Comparison of ENCODE assay signal across 29 cellular contexts in genomic region chr17:76513306-76513692, GRCh38. TPM values are rescaled to one million over a fixed set of nuclear protein-coding genes. Genes with fewer than 3 reads are reported as not detected.
DNase-seq lines count a peak whose midpoint lies in the region; ATAC-seq, FAIRE-seq and TF ChIP-seq lines count a peak whose summit lies in the region.
"Had no signal": no experiment of that assay in that cellular context is flagged by ENCODE, and none has a peak within 500 bp of the region (broad histone marks: within the 10 kb centered on the region; RNA-seq: fewer than 3 reads in every experiment).

No MANE protein-coding gene starts in this region.

- no peaks in the 10 kb centered on the region for H3K9me3 ChIP-seq in K562 (replicated peaks; ENCODE audit: control insufficient read depth, insufficient read depth, low read depth, low read length)
- H3K9me3 ChIP-seq: colonic mucosa, psoas muscle, tibial nerve had no signal

- intact Hi-C loops in activated naive CD4-positive, alpha-beta T cell treated with anti-CD3 and anti-CD28 coated beads for 36 hours (cut with micrococcal nuclease) = loop anchor here (10.0 kb wide), 1 partner anchor 728 kb away; the partner anchor contains the start of gene UNK
- intact Hi-C loops in K562 (cut with micrococcal nuclease) = no loop called here
- intact Hi-C loops in posterior cingulate gyrus (cut with DNase I) = no loop called here

- H3K4me1 ChIP-seq in K562 (replicated peaks in 1 of 2; ENCODE audit: control insufficient read depth in 2 of 2, insufficient read depth in 2 of 2, low read length in 2 of 2) = peaks cover 15 to 18% of the 10 kb centered on the region in 2 experiments; a peak in 4 of 5 replicates
- H3K4me1 ChIP-seq: colonic mucosa, neural progenitor cell had no signal

- H3K9me1 ChIP-seq in K562 (ENCODE audit: control insufficient read depth, insufficient read depth, low read length) = no peaks in the 10 kb centered on the region

- no peaks in the 10 kb centered on the region for H3K79me2 ChIP-seq in K562 (ENCODE audit: control insufficient read depth, insufficient read depth, low read length)

- 39% methylated on average over 5 of the region's 6 CpGs for WGBS in K562 (ENCODE audit: insufficient coverage, low coverage, missing lambda C conversion rate)

- ATAC-seq in K562 = peak; percentile 18; the same call in 1 of the 3 replicates
- ATAC-seq in stimulated activated effector memory CD8-positive, alpha-beta T cell treated with anti-CD3 and anti-CD28 coated beads, Interleukin-12 subunit alpha, Interleukin-12 subunit beta, amount 100 ng/mL, for 72 hours = no peak
- no peak for ATAC-seq in omental fat pad (ENCODE audit: low FRiP score)
- no peak for ATAC-seq in HG03045 (IDR thresholded peaks at IDR 0.05; ENCODE audit: unreplicated experiment)
- ATAC-seq: activated CD4-positive, CD25-positive, alpha-beta regulatory T cell treated with anti-CD3 and anti-CD28 coated beads, Interleukin-2, amount 50 U/mL, for 24 hours; left cardiac atrium; psoas muscle had no signal

- CTCF ChIA-PET in activated naive CD4-positive, alpha-beta T cell treated with anti-CD3 and anti-CD28 coated beads for 36 hours (lab: Charles Lee) = interaction anchor here (1.3 kb wide), 1 partner anchor 128 kb away, joined by 3 read pairs; no protein-coding TSS in a partner anchor
- CTCF ChIA-PET in K562 (lab: Yijun Ruan, JAX; ENCODE audit: low intra/inter-chr PET ratio) = no interaction called here

- no peaks in the 10 kb centered on the region for H3K27me3 ChIP-seq in K562 (ENCODE audit: control insufficient read depth in 2 of 2, insufficient read depth in 2 of 2, low read length in 2 of 2)
- H3K27me3 ChIP-seq: colonic mucosa, tibial nerve had no signal

- no peaks in the 10 kb centered on the region for H3K36me3 Mint-ChIP-seq in activated naive CD4-positive, alpha-beta T cell treated with anti-CD3 and anti-CD28 coated beads for 36 hours (ENCODE audit: low read depth)
- H3K36me3 Mint-ChIP-seq in IgD-negative memory B cell = no peaks in the 10 kb centered on the region
- H3K36me3 Mint-ChIP-seq in stimulated activated effector memory CD8-positive, alpha-beta T cell treated with anti-CD3 and anti-CD28 coated beads, Interleukin-12 subunit alpha, Interleukin-12 subunit beta, amount 100 ng/mL, for 72 hours = peaks cover 15% of the 10 kb centered on the region
- H3K36me3 Mint-ChIP-seq: brain, neural progenitor cell had no signal

- peak; percentile 51 for FAIRE-seq in K562 (lab: Jason Lieb, UNC)
- FAIRE-seq: GM12891, H54, RCC 7860 had no signal

- H3K4me1 Mint-ChIP-seq in activated naive CD4-positive, alpha-beta T cell treated with anti-CD3 and anti-CD28 coated beads for 36 hours (ENCODE audit: low read depth) = peaks cover 22% of the 10 kb centered on the region
- peaks cover 7 to 21% (median 19%) of the 10 kb centered on the region in 3 donors for H3K4me1 Mint-ChIP-seq in IgD-negative memory B cell
- peaks cover 67% of the 10 kb centered on the region for H3K4me1 Mint-ChIP-seq in stimulated activated effector memory CD8-positive, alpha-beta T cell treated with anti-CD3 and anti-CD28 coated beads, Interleukin-12 subunit alpha, Interleukin-12 subunit beta, amount 100 ng/mL, for 72 hours

- TF ChIP-seq RAD21 in K562 (CRISPR knock-in tag; conservative IDR thresholded peaks at IDR 0.05 in 1 of 2, IDR thresholded peaks at IDR 0.05 in 1 of 2) = no peak

- TF ChIP-seq CTCF in K562 (IDR thresholded peaks at IDR 0.05 in 2 of 3, conservative IDR thresholded peaks at IDR 0.05 in 1 of 3; ENCODE audit: insufficient read depth in 2 of 3, low read depth in 1 of 3, low read length in 3 of 3) (no peak), omental fat pad (IDR thresholded peaks at IDR 0.05) (no peak)

- H3K4me2 ChIP-seq in K562 (ENCODE audit: insufficient read depth, low read length) = no peak overlapping the region
- H3K4me2 ChIP-seq: neural progenitor cell had no signal

- H3K27me3 Mint-ChIP-seq in activated naive CD4-positive, alpha-beta T cell treated with anti-CD3 and anti-CD28 coated beads for 36 hours (ENCODE audit: low read depth) = no peaks in the 10 kb centered on the region
- no peaks in the 10 kb centered on the region for H3K27me3 Mint-ChIP-seq in IgD-negative memory B cell
- H3K27me3 Mint-ChIP-seq: stimulated activated naive CD8-positive, alpha-beta T cell treated with anti-CD3 and anti-CD28 coated beads, Interleukin-15, Interleukin-2, amounts not matched to agents 100 ng/mL and 50 ng/mL, for 24 hours had no signal

- in situ Hi-C loops in K562 (cut with MboI) = no loop called here

- POLR2A ChIA-PET in K562 (lab: Yijun Ruan, JAX) = interaction anchor here (0.8 to 1.1 kb wide), 2 partner anchors 40 to 105 kb away, joined by 3 read pairs; no protein-coding TSS in a partner anchor

- TF ChIP-seq POLR2A in K562 (conservative IDR thresholded peaks at IDR 0.05) = no peak

- TF ChIP-seq EP300 in K562 (IDR thresholded peaks at IDR 0.05; ENCODE audit: low read length) = no peak

- H3K9me3 Mint-ChIP-seq in activated naive CD4-positive, alpha-beta T cell treated with anti-CD3 and anti-CD28 coated beads for 36 hours = no peaks in the 10 kb centered on the region
- no peaks in the 10 kb centered on the region for H3K9me3 Mint-ChIP-seq in IgD-negative memory B cell
- H3K9me3 Mint-ChIP-seq in stimulated activated effector memory CD8-positive, alpha-beta T cell treated with anti-CD3 and anti-CD28 coated beads, Interleukin-12 subunit alpha, Interleukin-12 subunit beta, amount 100 ng/mL, for 72 hours = no peaks in the 10 kb centered on the region
- H3K9me3 Mint-ChIP-seq: brain; neural progenitor cell; stimulated activated naive CD8-positive, alpha-beta T cell treated with anti-CD3 and anti-CD28 coated beads, Interleukin-15, Interleukin-2, amounts not matched to agents 100 ng/mL and 50 ng/mL, for 24 hours had no signal

- peak overlapping the region; percentile 71 for H2AFZ ChIP-seq in K562 (ENCODE audit: low read depth, low read length)
- H2AFZ ChIP-seq: neural progenitor cell had no signal

- peak overlapping the region; percentile 54 for H3K27ac Mint-ChIP-seq in activated naive CD4-positive, alpha-beta T cell treated with anti-CD3 and anti-CD28 coated beads for 36 hours
- H3K27ac Mint-ChIP-seq in IgD-negative memory B cell = peak overlapping the region; percentile 42 to 96 (median 60)
- H3K27ac Mint-ChIP-seq in stimulated activated effector memory CD8-positive, alpha-beta T cell treated with anti-CD3 and anti-CD28 coated beads, Interleukin-12 subunit alpha, Interleukin-12 subunit beta, amount 100 ng/mL, for 72 hours = peak overlapping the region; percentile 88
- H3K27ac Mint-ChIP-seq: neural progenitor cell; stimulated activated naive CD8-positive, alpha-beta T cell treated with anti-CD3 and anti-CD28 coated beads, Interleukin-15, Interleukin-2, amounts not matched to agents 100 ng/mL and 50 ng/mL, for 24 hours had no signal

- H3K27ac ChIP-seq in K562 (ENCODE audit: extremely low read depth, low read depth, low read length) = no peak overlapping the region
- H3K27ac ChIP-seq: colonic mucosa, neural progenitor cell, psoas muscle, SK-N-MC, tibial nerve had no signal

- peak overlapping the region in 1 of 2 experiments; percentile 59; a peak in 1 of 4 replicates for H3K9ac ChIP-seq in K562 (ENCODE audit: insufficient read depth in 1 of 2, low read depth in 2 of 2, low read length in 2 of 2)
- H3K9ac ChIP-seq: neural progenitor cell had no signal

- BruUV-seq in K562 (replicated peaks; lab: Mats Ljungman, UMichigan) = no TSS peak

- no peak overlapping the region for H3K4me3 Mint-ChIP-seq in activated naive CD4-positive, alpha-beta T cell treated with anti-CD3 and anti-CD28 coated beads for 36 hours
- H3K4me3 Mint-ChIP-seq in IgD-negative memory B cell = peak overlapping the region in 1 of 4 donors; percentile 43
- H3K4me3 Mint-ChIP-seq in stimulated activated effector memory CD8-positive, alpha-beta T cell treated with anti-CD3 and anti-CD28 coated beads, Interleukin-12 subunit alpha, Interleukin-12 subunit beta, amount 100 ng/mL, for 72 hours = no peak overlapping the region
- H3K4me3 Mint-ChIP-seq: brain; neural progenitor cell; stimulated activated naive CD8-positive, alpha-beta T cell treated with anti-CD3 and anti-CD28 coated beads, Interleukin-15, Interleukin-2, amounts not matched to agents 100 ng/mL and 50 ng/mL, for 24 hours had no signal

- no peaks in the 10 kb centered on the region for H4K20me1 ChIP-seq in K562 (replicated peaks; ENCODE audit: control insufficient read depth, insufficient read depth, low read length)

- H3K4me3 ChIP-seq in K562 = no peak overlapping the region
- H3K4me3 ChIP-seq: colonic mucosa, neural progenitor cell, psoas muscle, SK-N-MC, tibial nerve had no signal

- no peak for DNase-seq in activated naive CD4-positive, alpha-beta T cell treated with anti-CD3 and anti-CD28 coated beads for 36 hours
- DNase-seq in activated naive CD4-positive, alpha-beta T cell (lab: John Stamatoyannopoulos, UW) = no peak
- DNase-seq in K562 (ENCODE audit: extremely low read depth in 1 of 4, low spot score in 3 of 4) (no peak), omental fat pad (ENCODE audit: low spot score) (no peak), posterior cingulate gyrus (no peak)
- no peak for DNase-seq in stimulated activated effector memory CD8-positive, alpha-beta T cell treated with anti-CD3 and anti-CD28 coated beads, Interleukin-12 subunit alpha, Interleukin-12 subunit beta, amount 100 ng/mL, for 72 hours (ENCODE audit: low spot score in 2 of 2)
- DNase-seq: colonic mucosa; DMS79 treated with DMSO at 0.1 percent for 48 hours; Kasumi-1; left cardiac atrium; NCI-H1092 treated with DMSO at 0.1 percent for 48 hours; NCI-H2029 treated with DMSO at 0.1 percent for 48 hours; NCI-H446; NK-92 treated with Interleukin-12 subunit alpha and Interleukin-12 subunit beta, amount 100 ng/mL, for 24 hours; psoas muscle; stimulated activated CD4-positive, alpha-beta T cell treated with anti-CD3 and anti-CD28 coated beads, Interleukin-2, amount 100 ng/mL, for 24 hours had no signal

- no peaks in the 10 kb centered on the region for H3K36me3 ChIP-seq in K562 (ENCODE audit: control insufficient read depth, insufficient read depth, low read length)
- H3K36me3 ChIP-seq: colonic mucosa, neural progenitor cell, tibial nerve had no signal

RNA-seq across cellular contexts. Expression of gene RHBDF2, which starts 12.1 kb away (rescaled TPM):
- total RNA-seq in activated naive CD4-positive, alpha-beta T cell treated with anti-CD3 and anti-CD28 coated beads for 36 hours = 10 to 100 TPM; 13.3 to 13.4 TPM
- polyA plus RNA-seq in IgD-negative memory B cell (160 TPM), K562 (2011; rRNA removed) (1.1 and 3.1 TPM in 2 replicates), K562 (2014; fragmentation: Illumina TruSeq; extraction: Trizol) (1.3 and 1.6 TPM in 2 replicates), K562 (2014; fragmentation: Nextera tagmentation; extraction: Ambion mirVana) (under 1 TPM; 0.04 to 0.06 TPM), K562 (2014; rRNA removed) (1.5 and 1.6 TPM in 2 replicates)
- 5.1 and 22.6 TPM in 2 replicates for total RNA-seq in K562 (2011; cell fraction: chromatin; rRNA removed; ENCODE audit: low replicate concordance)
- total RNA-seq in K562 (2011; cell fraction: nucleolus; rRNA removed) = 12.2 and 15.7 TPM in 2 replicates
- total RNA-seq in K562 (2011; cell fraction: nucleoplasm; rRNA removed) = 4.0 and 6.5 TPM in 2 replicates
- total RNA-seq in K562 (2014; rRNA removed) (1.5 and 4.0 TPM in 2 replicates), K562 (2014; rRNA removed; fragmentation: Illumina TruSeq; extraction: Trizol) (0.19 and 0.47 TPM in 2 replicates), K562 (2015; rRNA removed; fragmentation: Illumina TruSeq; extraction: Trizol) (0.65 and 0.75 TPM in 2 replicates), K562 (2021) (2.3 and 2.8 TPM in 2 replicates), omental fat pad (10 to 100 TPM; 29.9 to 77.9 (median 56.7) TPM)
- polyA plus RNA-seq in K562 (2011; cell fraction: cytosol; rRNA removed) = 1.7 and 6.2 TPM in 2 replicates
- polyA plus RNA-seq in K562 (2011; cell fraction: nucleus; rRNA removed) = 8.1 and 13.7 TPM in 2 replicates
- 1.5 and 1.7 TPM in 2 replicates for polyA plus RNA-seq in K562 (2012)
- 0.74 and 1.6 TPM in 2 replicates for polyA minus RNA-seq in K562 (2011; rRNA and poly(A)+ RNA removed)
- 2.7 and 6.3 TPM in 2 replicates for polyA minus RNA-seq in K562 (2011; cell fraction: cytosol; rRNA and poly(A)+ RNA removed)
- 4.7 and 5.3 TPM in 2 replicates for polyA minus RNA-seq in K562 (2011; cell fraction: nucleus; rRNA and poly(A)+ RNA removed)

RNA-seq across cellular contexts. Expression of gene CYGB, which starts 24.2 kb away (rescaled TPM):
- total RNA-seq in activated naive CD4-positive, alpha-beta T cell treated with anti-CD3 and anti-CD28 coated beads for 36 hours = not detected
- polyA plus RNA-seq in IgD-negative memory B cell (2.1 TPM), K562 (2011; rRNA removed) (0.05 and 0.08 TPM in 2 replicates), K562 (2014; fragmentation: Illumina TruSeq; extraction: Trizol) (0.54 TPM in 1 of 2 replicates, not detected in the other), K562 (2014; fragmentation: Nextera tagmentation; extraction: Ambion mirVana) (not detected), K562 (2014; rRNA removed) (0.11 and 0.12 TPM in 2 replicates)
- 0.84 TPM in 1 of 2 replicates, not detected in the other for total RNA-seq in K562 (2011; cell fraction: chromatin; rRNA removed; ENCODE audit: low replicate concordance)
- total RNA-seq in K562 (2011; cell fraction: nucleolus; rRNA removed) = 0.66 TPM in 1 of 2 replicates, not detected in the other
- total RNA-seq in K562 (2011; cell fraction: nucleoplasm; rRNA removed) = 1.2 TPM in 1 of 2 replicates, not detected in the other
- total RNA-seq in K562 (2014; rRNA removed) (0.95 TPM in 1 of 2 replicates, not detected in the other), K562 (2014; rRNA removed; fragmentation: Illumina TruSeq; extraction: Trizol) (0.16 TPM in 1 of 2 replicates, not detected in the other), K562 (2015; rRNA removed; fragmentation: Illumina TruSeq; extraction: Trizol) (not detected in 2 replicates), K562 (2021) (0.13 and 0.24 TPM in 2 replicates), omental fat pad (10 to 100 TPM; 18.9 to 46.2 (median 35.2) TPM)
- polyA plus RNA-seq in K562 (2011; cell fraction: cytosol; rRNA removed) = 0.18 and 0.40 TPM in 2 replicates
- 0.20 and 0.38 TPM in 2 replicates for polyA plus RNA-seq in K562 (2011; cell fraction: nucleus; rRNA removed)
- 0.09 and 0.24 TPM in 2 replicates for polyA plus RNA-seq in K562 (2012)
- not detected in 2 replicates for polyA minus RNA-seq in K562 (2011; rRNA and poly(A)+ RNA removed)
- polyA minus RNA-seq in K562 (2011; cell fraction: cytosol; rRNA and poly(A)+ RNA removed) = not detected in 2 replicates
- not detected in 2 replicates for polyA minus RNA-seq in K562 (2011; cell fraction: nucleus; rRNA and poly(A)+ RNA removed)

RNA-seq across cellular contexts. Expression of gene PRCD, which starts 26.5 kb away (rescaled TPM):
- total RNA-seq in activated naive CD4-positive, alpha-beta T cell treated with anti-CD3 and anti-CD28 coated beads for 36 hours = not detected
- 24.4 TPM for polyA plus RNA-seq in IgD-negative memory B cell
- total RNA-seq in K562 (2011; cell fraction: chromatin; rRNA removed; ENCODE audit: low replicate concordance) = 0.14 TPM in 1 of 2 replicates, not detected in the other
- total RNA-seq in K562 (2011; cell fraction: nucleolus; rRNA removed) = not detected in 2 replicates
- not detected in 2 replicates for total RNA-seq in K562 (2011; cell fraction: nucleoplasm; rRNA removed)
- total RNA-seq in K562 (2014; rRNA removed) = not detected in 2 replicates
- not detected in 2 replicates for total RNA-seq in K562 (2014; rRNA removed; fragmentation: Illumina TruSeq; extraction: Trizol)
- total RNA-seq in K562 (2015; rRNA removed; fragmentation: Illumina TruSeq; extraction: Trizol) = not detected in 2 replicates
- 0.27 TPM in 1 of 2 replicates, not detected in the other for total RNA-seq in K562 (2021)
- polyA plus RNA-seq in K562 (2011; rRNA removed) = 0.20 and 0.39 TPM in 2 replicates
- not detected in 2 replicates for polyA plus RNA-seq in K562 (2011; cell fraction: cytosol; rRNA removed)
- 0.10 and 0.13 TPM in 2 replicates for polyA plus RNA-seq in K562 (2011; cell fraction: nucleus; rRNA removed)
- polyA plus RNA-seq in K562 (2012) = 0.26 and 0.65 TPM in 2 replicates
- polyA plus RNA-seq in K562 (2014; fragmentation: Illumina TruSeq; extraction: Trizol) = not detected in 2 replicates
- polyA plus RNA-seq in K562 (2014; fragmentation: Nextera tagmentation; extraction: Ambion mirVana) = under 1 TPM in 1 of 2 experiments, not detected in 1; 0.25 TPM
- 0.21 TPM in 1 of 2 replicates, not detected in the other for polyA plus RNA-seq in K562 (2014; rRNA removed)
- 0.07 TPM in 1 of 2 replicates, not detected in the other for polyA minus RNA-seq in K562 (2011; rRNA and poly(A)+ RNA removed)
- polyA minus RNA-seq in K562 (2011; cell fraction: cytosol; rRNA and poly(A)+ RNA removed) = not detected in 2 replicates
- not detected in 2 replicates for polyA minus RNA-seq in K562 (2011; cell fraction: nucleus; rRNA and poly(A)+ RNA removed)
- 10 to 100 TPM in 1 of 4 donors, 1 to 10 TPM in 3; 2.3 to 20.0 (median 3.5) TPM for total RNA-seq in omental fat pad

RNA-seq across cellular contexts. Expression of gene AANAT, which starts 45.9 kb away (rescaled TPM):
- total RNA-seq in activated naive CD4-positive, alpha-beta T cell treated with anti-CD3 and anti-CD28 coated beads for 36 hours = not detected
- polyA plus RNA-seq in IgD-negative memory B cell (1.1 TPM), K562 (2011; rRNA removed) (not detected in 2 replicates), K562 (2014; fragmentation: Illumina TruSeq; extraction: Trizol) (not detected in 2 replicates), K562 (2014; fragmentation: Nextera tagmentation; extraction: Ambion mirVana) (not detected), K562 (2014; rRNA removed) (not detected in 2 replicates)
- total RNA-seq in K562 (2011; cell fraction: chromatin; rRNA removed; ENCODE audit: low replicate concordance) = not detected in 2 replicates
- total RNA-seq in K562 (2011; cell fraction: nucleolus; rRNA removed) = not detected in 2 replicates
- total RNA-seq in K562 (2011; cell fraction: nucleoplasm; rRNA removed) = not detected in 2 replicates
- total RNA-seq in K562 (2014; rRNA removed) (not detected in 2 replicates), K562 (2014; rRNA removed; fragmentation: Illumina TruSeq; extraction: Trizol) (not detected in 2 replicates), K562 (2015; rRNA removed; fragmentation: Illumina TruSeq; extraction: Trizol) (not detected in 2 replicates), K562 (2021) (not detected in 2 replicates), omental fat pad (not detected)
- not detected in 2 replicates for polyA plus RNA-seq in K562 (2011; cell fraction: cytosol; rRNA removed)
- not detected in 2 replicates for polyA plus RNA-seq in K562 (2011; cell fraction: nucleus; rRNA removed)
- polyA plus RNA-seq in K562 (2012) = not detected in 2 replicates
- not detected in 2 replicates for polyA minus RNA-seq in K562 (2011; rRNA and poly(A)+ RNA removed)
- not detected in 2 replicates for polyA minus RNA-seq in K562 (2011; cell fraction: cytosol; rRNA and poly(A)+ RNA removed)
- polyA minus RNA-seq in K562 (2011; cell fraction: nucleus; rRNA and poly(A)+ RNA removed) = not detected in 2 replicates
- total RNA-seq: colonic mucosa, left cardiac atrium, psoas muscle, skeletal muscle tissue, tibial nerve had no signal
- polyA plus RNA-seq: AG04450 had no signal

Comparison
In these comparisons a context has a peak if more than half of its experiments do, and no peak if none do; other contexts are left out.
1. RNA of gene CYGB, which starts 24.2 kb away (total RNA-seq): 18.9 to 46.2 TPM in omental fat pad; 0.13 to 1.2 TPM in K562 and not detected in activated naive CD4-positive, alpha-beta T cell treated with anti-CD3 and anti-CD28 coated beads for 36 hours; every median in the first group is over 4 times any median in the second.
2. Peak in every context shown above with its lines, with median percentiles within 50 percentile points of each other: H3K27ac Mint-ChIP-seq.